Comparison of ENCODE assay signal across 21 cellular contexts in genomic region chr7:97155897-97156418, GRCh38. TPM values are rescaled to one million over a fixed set of nuclear protein-coding genes. Genes with fewer than 3 reads are reported as not detected.
DNase-seq lines count a peak whose midpoint lies in the region; ATAC-seq, FAIRE-seq and TF ChIP-seq lines count a peak whose summit lies in the region.
"Had no signal": no experiment of that assay in that cellular context is flagged by ENCODE, and none has a peak within 500 bp of the region (broad histone marks: within the 10 kb centered on the region; RNA-seq: fewer than 3 reads in every experiment).

No MANE protein-coding gene starts in this region.

- TF ChIP-seq RAD21 in IMR-90 (IDR thresholded peaks at IDR 0.05; ENCODE audit: low read length): no peak

- H3K23ac ChIP-seq in IMR-90 (ENCODE audit: low read depth, low read length): no peak overlapping the region

- no peaks in the 10 kb centered on the region for H3K27me3 ChIP-seq in IMR-90 (ENCODE audit: control insufficient read depth, insufficient read depth, low read length)
- no peaks in the 10 kb centered on the region for H3K27me3 ChIP-seq in right lobe of liver
- H3K27me3 ChIP-seq in H7 (ENCODE audit: control insufficient read depth, insufficient read depth, low read length): no peaks in the 10 kb centered on the region

- H2AK5ac ChIP-seq in IMR-90 (ENCODE audit: low read depth, low read length): no peak overlapping the region

- no peak overlapping the region for H2BK120ac ChIP-seq in IMR-90 (ENCODE audit: low read depth, low read length)

- H3K4me1 ChIP-seq in IMR-90 (ENCODE audit: control insufficient read depth, insufficient read depth, low read length) (no peaks in the 10 kb centered on the region), right lobe of liver (peaks cover 0 to 8% (median 3%) of the 10 kb centered on the region in 4 donors)

- H3K27ac ChIP-seq in IMR-90 (ENCODE audit: insufficient read depth, low read length): no peak overlapping the region
- H3K27ac ChIP-seq in right lobe of liver: no peak overlapping the region
- H3K27ac ChIP-seq: 22Rv1, GM23248 had no signal

- H3K18ac ChIP-seq in IMR-90 (ENCODE audit: low read depth, low read length): no peak overlapping the region

- POLR2A ChIA-PET in IMR-90 (lab: Charles Lee; ENCODE audit: unreplicated experiment): no interaction called here

- dilution Hi-C loops in IMR-90 (cut with HindIII; ENCODE audit: low sequenced_read_pairs, unreplicated experiment): no loop called here

- H2BK15ac ChIP-seq in IMR-90 (ENCODE audit: low read depth, low read length): no peak overlapping the region

- H3K4me2 ChIP-seq in IMR-90 (ENCODE audit: low read depth, low read length): no peak overlapping the region

- TF ChIP-seq POLR2A in IMR-90 (IDR thresholded peaks at IDR 0.05; ENCODE audit: low read depth, low read length) (no peak), right lobe of liver (IDR thresholded peaks at IDR 0.05) (no peak)

- BruUV-seq in IMR-90 (replicated peaks; lab: Mats Ljungman, UMichigan): no TSS peak

- ATAC-seq in IMR-90 (ENCODE audit: low read depth): no peak
- ATAC-seq in left lobe of liver: peak; percentile 52
- ATAC-seq in right lobe of liver: peak; percentile 28 to 74 (median 48)
- ATAC-seq in HG03565 (IDR thresholded peaks at IDR 0.05; ENCODE audit: unreplicated experiment): no peak
- ATAC-seq: HCT116 had no signal

- H3K79me1 ChIP-seq in IMR-90 (ENCODE audit: low read depth in 1 of 2, low read length in 2 of 2): no peaks in the 10 kb centered on the region; a peak in 1 of 4 replicates

- H2AK9ac ChIP-seq in IMR-90 (replicated peaks; ENCODE audit: low read depth, low read length, poor library complexity): no peak overlapping the region

- peaks cover 15% of the 10 kb centered on the region for H3K9me3 Mint-ChIP-seq in T-helper 2 cell treated with Interferon-gamma antibody and Interleukin-4, amounts not matched to agents 5 μg/mL and 100 μg/mL, for 36 hours

- no peak overlapping the region for H3K27ac Mint-ChIP-seq in T-helper 2 cell treated with Interferon-gamma antibody and Interleukin-4, amounts not matched to agents 5 μg/mL and 100 μg/mL, for 36 hours
- H3K27ac Mint-ChIP-seq: H9 had no signal

- H3K4me3 Mint-ChIP-seq in T-helper 2 cell treated with Interferon-gamma antibody and Interleukin-4, amounts not matched to agents 5 μg/mL and 100 μg/mL, for 36 hours: no peak overlapping the region
- H3K4me3 Mint-ChIP-seq: CD4-positive, alpha-beta memory T cell; H9 had no signal

- no peak overlapping the region for H4K8ac ChIP-seq in IMR-90 (ENCODE audit: low read depth in 2 of 2, low read length in 2 of 2)

- peak; percentile 53 for FAIRE-seq in A204.1 (lab: Jason Lieb, UNC)
- FAIRE-seq: GM12891, H1 had no signal

- H2BK20ac ChIP-seq in IMR-90 (ENCODE audit: low read depth, low read length): no peak overlapping the region

- H3K9ac ChIP-seq in IMR-90 (ENCODE audit: low read depth, low read length): no peak overlapping the region
- H3K9ac ChIP-seq: GM23248 had no signal

- intact Hi-C loops in IMR-90 (cut with micrococcal nuclease) (no loop called here), right lobe of liver (cut with DNase I) (no loop called here)

- no peak overlapping the region for H2BK5ac ChIP-seq in IMR-90 (ENCODE audit: low read depth, low read length, poor library complexity, severe bottlenecking)

- no peaks in the 10 kb centered on the region for H3K4me1 Mint-ChIP-seq in T-helper 2 cell treated with Interferon-gamma antibody and Interleukin-4, amounts not matched to agents 5 μg/mL and 100 μg/mL, for 36 hours (ENCODE audit: low read depth)

- H3K36me3 ChIP-seq in IMR-90 (ENCODE audit: control insufficient read depth, insufficient read depth, low read length) (no peaks in the 10 kb centered on the region), right lobe of liver (no peaks in the 10 kb centered on the region), H7 (replicated peaks; ENCODE audit: control insufficient read depth, insufficient read depth, low read length) (0 out of 2 replicates have a peak, but pooled peaks cover 2% of the 10 kb centered on the region)

- H2AFZ ChIP-seq in IMR-90 (replicated peaks; ENCODE audit: low read length, poor library complexity): no peak overlapping the region
- H2AFZ ChIP-seq: GM23248 had no signal

- peaks cover 20% of the 10 kb centered on the region for H3K36me3 Mint-ChIP-seq in T-helper 2 cell treated with Interferon-gamma antibody and Interleukin-4, amounts not matched to agents 5 μg/mL and 100 μg/mL, for 36 hours (ENCODE audit: low read depth)

- DNase-seq in IMR-90 (no peak), left lobe of liver (ENCODE audit: low spot score) (no peak), right lobe of liver (no peak), NCI-H345 treated with DMSO at 0.1 percent for 48 hours (lab: John Stamatoyannopoulos, UW; ENCODE audit: unreplicated experiment) (no peak), H7 (no peak)
- DNase-seq in T-helper 2 cell treated with Interferon-gamma antibody and Interleukin-4, amounts not matched to agents 5 μg/mL and 100 μg/mL, for 36 hours (ENCODE audit: low spot score): no peak
- DNase-seq: C1 segment of cervical spinal cord; Calu3; CD4-positive, alpha-beta memory T cell; COR-L47; DMS53; DMS79 treated with DMSO at 0.1 percent for 48 hours; GF-D8; GM23248; H9 had no signal

- no peak overlapping the region for H3K4ac ChIP-seq in IMR-90 (ENCODE audit: low read depth, low read length)

- no peak for TF ChIP-seq CTCF in IMR-90 (conservative IDR thresholded peaks at IDR 0.05; ENCODE audit: low read depth, low read length)
- no peak for TF ChIP-seq CTCF in right lobe of liver (IDR thresholded peaks at IDR 0.05)

- H3K56ac ChIP-seq in IMR-90 (ENCODE audit: extremely low read depth, insufficient read depth, low read length): no peak overlapping the region

- no peaks in the 10 kb centered on the region for H3K27me3 Mint-ChIP-seq in T-helper 2 cell treated with Interferon-gamma antibody and Interleukin-4, amounts not matched to agents 5 μg/mL and 100 μg/mL, for 36 hours (ENCODE audit: low read depth)
- H3K27me3 Mint-ChIP-seq: CD4-positive, alpha-beta memory T cell had no signal

- H4K20me1 ChIP-seq in IMR-90 (ENCODE audit: insufficient read depth, low read length): no peaks in the 10 kb centered on the region

- no peaks in the 10 kb centered on the region for H3K9me3 ChIP-seq in IMR-90 (ENCODE audit: control insufficient read depth, insufficient read depth, low read length)
- H3K9me3 ChIP-seq in right lobe of liver: no peaks in the 10 kb centered on the region

- no peak overlapping the region for H4K91ac ChIP-seq in IMR-90 (ENCODE audit: insufficient read depth, low read depth, low read length)

- H3K9me1 ChIP-seq in IMR-90 (ENCODE audit: insufficient read depth, low read length): no peaks in the 10 kb centered on the region

- H3K14ac ChIP-seq in IMR-90 (replicated peaks; ENCODE audit: low read depth, low read length): no peak overlapping the region

- in situ Hi-C loops in IMR-90 (cut with MboI; ENCODE audit: low sequenced_read_pairs): no loop called here

- CTCF ChIA-PET in IMR-90 (lab: Yijun Ruan, JAX): interaction anchor here (1.3 kb wide), 1 partner anchor 21 kb away, joined by 3 read pairs; no protein-coding TSS in a partner anchor

- H3K4me3 ChIP-seq in IMR-90 (ENCODE audit: insufficient read depth, low read depth, low read length) (no peak overlapping the region), right lobe of liver (no peak overlapping the region), H7 (ENCODE audit: insufficient read depth, low read depth, low read length) (no peak overlapping the region)
- H3K4me3 ChIP-seq: GM23248 had no signal

- no peak overlapping the region for H4K5ac ChIP-seq in IMR-90 (ENCODE audit: low read depth, low read length)

- WGBS in IMR-90 (ENCODE audit: extremely low coverage in 2 of 2, insufficient read length in 1 of 2), 2 experiments: no CpG with 5 or more reads among the region's 2 CpGs
- WGBS in right lobe of liver (ENCODE audit: insufficient coverage, low coverage, low lambda C conversion rate, missing lambda C conversion rate): 41% methylated on average over 2 of the region's 2 CpGs

TF ChIP-seq in IMR-90, 13 proteins besides CTCF, POLR2A, EP300 and RAD21:
- peak; percentile 64 for TF ChIP-seq MAFK (IDR thresholded peaks at IDR 0.05; ENCODE audit: low read depth, low read length)
- no peak for TF ChIP-seq BHLHE40 (IDR thresholded peaks at IDR 0.05; ENCODE audit: low read depth, low read length)

RNA-seq across cellular contexts. Expression of gene SDHAF3, which starts 38.5 kb away (rescaled TPM):
- total RNA-seq in IMR-90 (2012; rRNA removed) (6.1 and 12.8 TPM in 2 replicates), left lobe of liver (14.8 TPM), right lobe of liver (10 to 100 TPM in 4 of 6 experiments, 1 to 10 TPM in 2; 8.5 to 15.5 (median 12.1) TPM)
- 5.7 and 7.3 TPM in 2 replicates for polyA plus RNA-seq in IMR-90 (2012; rRNA removed)
- polyA plus RNA-seq in IMR-90 (2012; cell fraction: cytosol; rRNA removed): 2.3 and 7.8 TPM in 2 replicates
- 0.36 and 1.4 TPM in 2 replicates for polyA plus RNA-seq in IMR-90 (2012; cell fraction: nucleus; rRNA removed; ENCODE audit: low replicate concordance)
- total RNA-seq in H7 (2014; rRNA removed; shearing (Covaris generic)): 31.3 and 41.3 TPM in 2 replicates

Comparison
In these comparisons a context has a peak if more than half of its experiments do, and no peak if none do; other contexts are left out.
1. ATAC-seq: peak in left lobe of liver (single experiment) and right lobe of liver (4 of 4); none in IMR-90 (single experiment) and HG03565 (single experiment).